In genomic region chr17:67514998-67515397, GRCh38 we compare ENCODE assay signal across 13 cellular contexts.
DNase-seq lines count a peak whose midpoint lies in the region; ATAC-seq, FAIRE-seq and TF ChIP-seq lines count a peak whose summit lies in the region.
"Had no signal": no experiment of that assay in that cellular context is flagged by ENCODE, and none has a peak within 500 bp of the region (broad histone marks: within the 10 kb centered on the region; RNA-seq: fewer than 3 reads in every experiment).

No MANE protein-coding gene starts in this region.

- no peak overlapping the region for H3K18ac ChIP-seq in H9 (ENCODE audit: insufficient read length, low read depth, low read length)

- H3T11ph ChIP-seq in H9 (ENCODE audit: low read length), result no peak overlapping the region

- no peaks in the 10 kb centered on the region for H3K23me2 ChIP-seq in H9 (ENCODE audit: insufficient read length, low read depth, low read length, poor library complexity, severe bottlenecking)

- H4K91ac ChIP-seq in H9 (ENCODE audit: insufficient read length, low read depth, low read length), result no peak overlapping the region

- no peak overlapping the region for H2BK15ac ChIP-seq in H9 (ENCODE audit: low read depth, low read length)

- H2BK5ac ChIP-seq in H9 (ENCODE audit: insufficient read length, low read length), result no peak overlapping the region

- peak; percentile 6 for ATAC-seq in left lung
- no peak for ATAC-seq in GM21717 (IDR thresholded peaks at IDR 0.05; ENCODE audit: unreplicated experiment)

- no CpG with 5 or more reads among the region's 4 CpGs for WGBS in H9 (ENCODE audit: extremely low coverage, insufficient read length, low lambda C conversion rate)
- 50% methylated on average over 4 of the region's 4 CpGs for WGBS in suprapubic skin

- peak; percentile 18 for DNase-seq in DMS153 treated with DMSO at 0.1 percent for 48 hours (lab: John Stamatoyannopoulos, UW; ENCODE audit: unreplicated experiment)
- peak; percentile 34 for DNase-seq in H9
- DNase-seq in left lung, result no peak
- DNase-seq in activated T-helper 1 cell treated with anti-CD3 and anti-CD28 coated beads, Interleukin-12 subunit alpha, Interleukin-12 subunit beta, Interleukin-2, Interleukin-4 antibody, amounts not matched to agents 30 ng/mL and 10 ng/mL and 1 ng/mL, durations not matched to agents 14 hours and 24 hours and 36 hours (ENCODE audit: low spot score), result no peak
- DNase-seq in GM19239 (ENCODE audit: insufficient read length, low spot score), result no peak
- no peak for DNase-seq in suprapubic skin (ENCODE audit: low spot score in 2 of 2)
- DNase-seq: CD4-positive, CD25-positive, alpha-beta regulatory T cell; GM23248; nephron progenitor cell; stimulated activated CD4-positive, alpha-beta T cell treated with anti-CD3 and anti-CD28 coated beads, Interleukin-4, amount 100 ng/mL, for 1 hour; upper lobe of left lung had no signal

- no peak overlapping the region for H4K5ac ChIP-seq in H9 (ENCODE audit: insufficient read length, low read depth, low read length)

- H3K79me1 ChIP-seq in H9 (ENCODE audit: insufficient read depth, low read depth, low read length, poor library complexity, severe bottlenecking), result peaks cover 3% of the 10 kb centered on the region

- H3K79me2 ChIP-seq in H9 (ENCODE audit: insufficient read depth, low read length), result 0 out of 2 replicates have a peak, but pooled peaks cover 3% of the 10 kb centered on the region

- H3K27ac Mint-ChIP-seq in H9, result peak overlapping the region in 1 of 3 experiments; percentile 64; a peak in 2 of 7 replicates
- H3K27ac Mint-ChIP-seq in activated T-helper 1 cell treated with anti-CD3 and anti-CD28 coated beads, Interleukin-12 subunit alpha, Interleukin-12 subunit beta, Interleukin-2, Interleukin-4 antibody, amounts not matched to agents 30 ng/mL and 10 ng/mL and 1 ng/mL, durations not matched to agents 14 hours and 24 hours and 36 hours, result no peak overlapping the region
- H3K27ac Mint-ChIP-seq: nephron progenitor cell had no signal

- no peak overlapping the region for H3K4me3 ChIP-seq in left lung
- H3K4me3 ChIP-seq in suprapubic skin, result no peak overlapping the region
- H3K4me3 ChIP-seq: GM23248, upper lobe of left lung had no signal

- H3K9ac ChIP-seq in H9 (ENCODE audit: extremely low read depth, insufficient read length, low read length), result no peak overlapping the region
- H3K9ac ChIP-seq: GM23248 had no signal

- no peak for TF ChIP-seq EP300 in suprapubic skin (IDR thresholded peaks at IDR 0.05)

- no peak overlapping the region for H3K14ac ChIP-seq in H9 (ENCODE audit: insufficient read depth, low read length)

- H3K36me3 ChIP-seq in left lung (no peaks in the 10 kb centered on the region), suprapubic skin (no peaks in the 10 kb centered on the region)
- H3K36me3 ChIP-seq: upper lobe of left lung had no signal

- no peak for FAIRE-seq in GM19239 (lab: Jason Lieb, UNC)

- H3K4me3 Mint-ChIP-seq in H9, result no peak overlapping the region
- H3K4me3 Mint-ChIP-seq in activated T-helper 1 cell treated with anti-CD3 and anti-CD28 coated beads, Interleukin-12 subunit alpha, Interleukin-12 subunit beta, Interleukin-2, Interleukin-4 antibody, amounts not matched to agents 30 ng/mL and 10 ng/mL and 1 ng/mL, durations not matched to agents 14 hours and 24 hours and 36 hours, result no peak overlapping the region
- H3K4me3 Mint-ChIP-seq: CD4-positive, CD25-positive, alpha-beta regulatory T cell; nephron progenitor cell had no signal

- no peak overlapping the region for H3K4ac ChIP-seq in H9 (ENCODE audit: low read depth, low read length)

- H2BK20ac ChIP-seq in H9 (ENCODE audit: low read depth, low read length, poor library complexity, severe bottlenecking), result no peak overlapping the region

- TF ChIP-seq CTCF in H9 (conservative IDR thresholded peaks at IDR 0.05) (no peak), left lung (IDR thresholded peaks at IDR 0.05) (no peak), suprapubic skin (IDR thresholded peaks at IDR 0.05) (no peak)

- TF ChIP-seq POLR2A in suprapubic skin (IDR thresholded peaks at IDR 0.05), result no peak

- H3K4me1 ChIP-seq in H9 (ENCODE audit: insufficient read depth, low read length), result peaks cover 16% of the 10 kb centered on the region
- peaks cover 7 to 40% of the 10 kb centered on the region in 2 donors for H3K4me1 ChIP-seq in left lung
- peaks cover 5% of the 10 kb centered on the region for H3K4me1 ChIP-seq in suprapubic skin

- no peak overlapping the region for H2BK120ac ChIP-seq in H9 (ENCODE audit: low read depth, low read length, poor library complexity, severe bottlenecking)

- H3K23ac ChIP-seq in H9 (ENCODE audit: insufficient read length, low read depth, low read length), result no peak overlapping the region

- H3K4me2 ChIP-seq in H9 (ENCODE audit: insufficient read depth, insufficient read length, low read length), result no peak overlapping the region

- intact Hi-C loops in left lung (cut with DNase I), result no loop called here
- intact Hi-C loops in activated T-helper 1 cell treated with anti-CD3 and anti-CD28 coated beads, Interleukin-12 subunit alpha, Interleukin-12 subunit beta, Interleukin-2, Interleukin-4 antibody, amounts not matched to agents 30 ng/mL and 10 ng/mL and 1 ng/mL, durations not matched to agents 14 hours and 24 hours and 36 hours (cut with micrococcal nuclease), result no loop called here

- no peaks in the 10 kb centered on the region for H4K20me1 ChIP-seq in H9 (ENCODE audit: control insufficient read depth, insufficient read depth, insufficient read length)

- no peaks in the 10 kb centered on the region for H3K27me3 Mint-ChIP-seq in H9 (ENCODE audit: low read depth)
- no peaks in the 10 kb centered on the region for H3K27me3 Mint-ChIP-seq in activated T-helper 1 cell treated with anti-CD3 and anti-CD28 coated beads, Interleukin-12 subunit alpha, Interleukin-12 subunit beta, Interleukin-2, Interleukin-4 antibody, amounts not matched to agents 30 ng/mL and 10 ng/mL and 1 ng/mL, durations not matched to agents 14 hours and 24 hours and 36 hours (ENCODE audit: insufficient read depth)

- H3K56ac ChIP-seq in H9 (ENCODE audit: insufficient read length, low read depth, low read length), result no peak overlapping the region

- H3K27me3 ChIP-seq in H9 (ENCODE audit: insufficient read depth, low read length) (no peaks in the 10 kb centered on the region), left lung (no peaks in the 10 kb centered on the region), suprapubic skin (no peaks in the 10 kb centered on the region)
- H3K27me3 ChIP-seq: upper lobe of left lung had no signal

- peaks cover 30 to 39% of the 10 kb centered on the region in 2 experiments for H3K4me1 Mint-ChIP-seq in H9
- peaks cover 13% of the 10 kb centered on the region for H3K4me1 Mint-ChIP-seq in activated T-helper 1 cell treated with anti-CD3 and anti-CD28 coated beads, Interleukin-12 subunit alpha, Interleukin-12 subunit beta, Interleukin-2, Interleukin-4 antibody, amounts not matched to agents 30 ng/mL and 10 ng/mL and 1 ng/mL, durations not matched to agents 14 hours and 24 hours and 36 hours (ENCODE audit: low read depth)

- no peak overlapping the region for H2BK12ac ChIP-seq in H9 (ENCODE audit: insufficient read length, low read depth, low read length)

- H3K27ac ChIP-seq in H9 (ENCODE audit: insufficient read length, low read depth, low read length) (no peak overlapping the region), angular gyrus (ENCODE audit: low read depth, low read length) (peak overlapping the region; percentile 66), left lung (no peak overlapping the region), suprapubic skin (no peak overlapping the region)
- H3K27ac ChIP-seq: GM23248, upper lobe of left lung had no signal

- H4K8ac ChIP-seq in H9 (replicated peaks; ENCODE audit: insufficient read length, low read depth, low read length), result no peak overlapping the region

- H3K9me3 ChIP-seq in H9 (ENCODE audit: control insufficient read depth, low read depth, low read length) (no peaks in the 10 kb centered on the region), left lung (no peaks in the 10 kb centered on the region), suprapubic skin (no peaks in the 10 kb centered on the region)
- H3K9me3 ChIP-seq: upper lobe of left lung had no signal

- H3K9me3 Mint-ChIP-seq in H9, result peaks cover 3 to 6% of the 10 kb centered on the region in 2 experiments
- no peaks in the 10 kb centered on the region for H3K9me3 Mint-ChIP-seq in activated T-helper 1 cell treated with anti-CD3 and anti-CD28 coated beads, Interleukin-12 subunit alpha, Interleukin-12 subunit beta, Interleukin-2, Interleukin-4 antibody, amounts not matched to agents 30 ng/mL and 10 ng/mL and 1 ng/mL, durations not matched to agents 14 hours and 24 hours and 36 hours

- H2AFZ ChIP-seq in H9 (ENCODE audit: low read length), result no peak overlapping the region
- H2AFZ ChIP-seq: GM23248 had no signal

- H2AK5ac ChIP-seq in H9 (ENCODE audit: insufficient read length, low read length), result no peak overlapping the region

- peaks cover 0 to 10% (median 9%) of the 10 kb centered on the region in 3 experiments; a peak in 5 of 7 replicates for H3K36me3 Mint-ChIP-seq in H9 (ENCODE audit: insufficient read depth in 1 of 3, low read depth in 3 of 3)
- peaks cover 2% of the 10 kb centered on the region for H3K36me3 Mint-ChIP-seq in activated T-helper 1 cell treated with anti-CD3 and anti-CD28 coated beads, Interleukin-12 subunit alpha, Interleukin-12 subunit beta, Interleukin-2, Interleukin-4 antibody, amounts not matched to agents 30 ng/mL and 10 ng/mL and 1 ng/mL, durations not matched to agents 14 hours and 24 hours and 36 hours (ENCODE audit: low read depth)

Comparison
In these comparisons a context has a peak if more than half of its experiments do, and no peak if none do; other contexts are left out.
1. DNase-seq: peak in DMS153 treated with DMSO at 0.1 percent for 48 hours (single experiment) and H9 (single experiment); none in left lung (0 of 2), activated T-helper 1 cell treated with anti-CD3 and anti-CD28 coated beads, Interleukin-12 subunit alpha, Interleukin-12 subunit beta, Interleukin-2, Interleukin-4 antibody, amounts not matched to agents 30 ng/mL and 10 ng/mL and 1 ng/mL, durations not matched to agents 14 hours and 24 hours and 36 hours (single experiment), GM19239 (single experiment) and suprapubic skin (0 of 2).